Comparison of ENCODE assay signal across 1 cellular context in the genomic region with DNA sequence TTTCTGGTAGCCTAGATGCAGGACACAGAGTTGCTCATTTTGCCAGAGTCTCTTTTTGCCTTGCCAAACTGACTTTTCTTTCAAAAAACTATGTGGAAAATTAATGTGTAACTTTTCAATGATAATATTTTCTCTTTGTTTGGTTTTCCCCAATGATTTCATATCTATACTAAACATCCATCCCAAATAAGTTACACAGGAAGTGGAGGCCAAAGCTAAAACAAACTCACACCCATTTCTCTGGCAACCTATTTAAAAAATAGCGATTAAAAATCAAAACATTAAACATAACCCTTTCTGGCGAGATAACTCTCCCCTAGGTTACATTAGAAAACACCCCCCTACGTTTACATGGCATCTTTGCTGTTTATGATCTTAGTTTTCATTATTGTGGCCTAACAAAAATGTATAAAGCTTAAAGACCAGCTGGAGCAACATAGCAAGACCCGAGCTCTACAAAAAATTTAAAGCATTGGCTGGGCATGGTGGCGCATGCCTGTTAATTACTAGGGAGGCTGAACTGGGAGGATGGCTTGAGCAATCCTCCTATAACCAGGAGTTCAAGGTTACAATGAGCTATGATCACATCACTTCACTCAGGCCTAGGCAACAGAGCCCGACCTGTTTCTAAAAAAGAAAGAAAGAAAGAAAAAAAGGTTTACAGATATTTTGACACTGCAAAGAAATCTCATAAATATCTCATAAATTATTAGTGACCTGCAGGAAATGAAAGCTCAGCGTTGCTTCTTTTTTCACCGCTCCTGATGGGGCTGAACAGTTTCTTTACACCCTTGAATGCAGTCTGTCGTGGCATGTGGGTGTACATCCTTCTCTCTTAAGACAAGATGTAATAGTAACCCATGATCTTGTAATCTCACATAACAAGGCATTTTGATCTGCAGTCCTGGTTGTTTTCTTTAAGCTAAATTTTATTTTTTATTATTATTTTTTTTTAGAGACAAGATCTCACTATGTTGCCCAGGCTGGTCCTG.
A peak's percentile ranks its signal among the peaks of the same experiment; 100 is the strongest.
TF ChIP-seq lines count a peak whose summit lies in the region.

No MANE protein-coding gene starts in this region.

TF ChIP-seq in HepG2, 621 proteins besides CTCF, POLR2A, EP300 and RAD21:
- TF ChIP-seq, protein P1, sequence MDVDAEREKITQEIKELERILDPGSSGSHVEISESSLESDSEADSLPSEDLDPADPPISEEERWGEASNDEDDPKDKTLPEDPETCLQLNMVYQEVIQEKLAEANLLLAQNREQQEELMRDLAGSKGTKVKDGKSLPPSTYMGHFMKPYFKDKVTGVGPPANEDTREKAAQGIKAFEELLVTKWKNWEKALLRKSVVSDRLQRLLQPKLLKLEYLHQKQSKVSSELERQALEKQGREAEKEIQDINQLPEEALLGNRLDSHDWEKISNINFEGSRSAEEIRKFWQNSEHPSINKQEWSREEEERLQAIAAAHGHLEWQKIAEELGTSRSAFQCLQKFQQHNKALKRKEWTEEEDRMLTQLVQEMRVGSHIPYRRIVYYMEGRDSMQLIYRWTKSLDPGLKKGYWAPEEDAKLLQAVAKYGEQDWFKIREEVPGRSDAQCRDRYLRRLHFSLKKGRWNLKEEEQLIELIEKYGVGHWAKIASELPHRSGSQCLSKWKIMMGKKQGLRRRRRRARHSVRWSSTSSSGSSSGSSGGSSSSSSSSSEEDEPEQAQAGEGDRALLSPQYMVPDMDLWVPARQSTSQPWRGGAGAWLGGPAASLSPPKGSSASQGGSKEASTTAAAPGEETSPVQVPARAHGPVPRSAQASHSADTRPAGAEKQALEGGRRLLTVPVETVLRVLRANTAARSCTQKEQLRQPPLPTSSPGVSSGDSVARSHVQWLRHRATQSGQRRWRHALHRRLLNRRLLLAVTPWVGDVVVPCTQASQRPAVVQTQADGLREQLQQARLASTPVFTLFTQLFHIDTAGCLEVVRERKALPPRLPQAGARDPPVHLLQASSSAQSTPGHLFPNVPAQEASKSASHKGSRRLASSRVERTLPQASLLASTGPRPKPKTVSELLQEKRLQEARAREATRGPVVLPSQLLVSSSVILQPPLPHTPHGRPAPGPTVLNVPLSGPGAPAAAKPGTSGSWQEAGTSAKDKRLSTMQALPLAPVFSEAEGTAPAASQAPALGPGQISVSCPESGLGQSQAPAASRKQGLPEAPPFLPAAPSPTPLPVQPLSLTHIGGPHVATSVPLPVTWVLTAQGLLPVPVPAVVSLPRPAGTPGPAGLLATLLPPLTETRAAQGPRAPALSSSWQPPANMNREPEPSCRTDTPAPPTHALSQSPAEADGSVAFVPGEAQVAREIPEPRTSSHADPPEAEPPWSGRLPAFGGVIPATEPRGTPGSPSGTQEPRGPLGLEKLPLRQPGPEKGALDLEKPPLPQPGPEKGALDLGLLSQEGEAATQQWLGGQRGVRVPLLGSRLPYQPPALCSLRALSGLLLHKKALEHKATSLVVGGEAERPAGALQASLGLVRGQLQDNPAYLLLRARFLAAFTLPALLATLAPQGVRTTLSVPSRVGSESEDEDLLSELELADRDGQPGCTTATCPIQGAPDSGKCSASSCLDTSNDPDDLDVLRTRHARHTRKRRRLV (CRISPR knock-in tag; IDR thresholded peaks at IDR 0.05): no peak
- TF ChIP-seq ZBTB7A (CRISPR knock-in tag; IDR thresholded peaks at IDR 0.05) (no peak), ZNF598 (CRISPR knock-in tag; IDR thresholded peaks at IDR 0.05; ENCODE audit: borderline replicate concordance) (no peak), ZNF770 (CRISPR knock-in tag; IDR thresholded peaks at IDR 0.05) (peak; percentile 34; the same call in 1 of the 2 replicates), NFATC3 (CRISPR knock-in tag; IDR thresholded peaks at IDR 0.05) (no peak), TOE1 (CRISPR knock-in tag; IDR thresholded peaks at IDR 0.05) (no peak), ZBTB37 (CRISPR knock-in tag; IDR thresholded peaks at IDR 0.05) (no peak), ZNF292 (CRISPR knock-in tag; IDR thresholded peaks at IDR 0.05; ENCODE audit: borderline replicate concordance, low read depth) (no peak), ZNF343 (CRISPR knock-in tag; IDR thresholded peaks at IDR 0.05) (no peak), TGIF2 (CRISPR knock-in tag; IDR thresholded peaks at IDR 0.05) (no peak), RARG (CRISPR knock-in tag; IDR thresholded peaks at IDR 0.05; ENCODE audit: low read depth) (no peak), ZNF263 (CRISPR knock-in tag; IDR thresholded peaks at IDR 0.05) (peak; percentile 67), CEBPB (IDR thresholded peaks at IDR 0.05; ENCODE audit: borderline replicate concordance, low read depth, low read length) (peak; percentile 51; the same call in 1 of the 2 replicates)
- TF ChIP-seq, protein P2, sequence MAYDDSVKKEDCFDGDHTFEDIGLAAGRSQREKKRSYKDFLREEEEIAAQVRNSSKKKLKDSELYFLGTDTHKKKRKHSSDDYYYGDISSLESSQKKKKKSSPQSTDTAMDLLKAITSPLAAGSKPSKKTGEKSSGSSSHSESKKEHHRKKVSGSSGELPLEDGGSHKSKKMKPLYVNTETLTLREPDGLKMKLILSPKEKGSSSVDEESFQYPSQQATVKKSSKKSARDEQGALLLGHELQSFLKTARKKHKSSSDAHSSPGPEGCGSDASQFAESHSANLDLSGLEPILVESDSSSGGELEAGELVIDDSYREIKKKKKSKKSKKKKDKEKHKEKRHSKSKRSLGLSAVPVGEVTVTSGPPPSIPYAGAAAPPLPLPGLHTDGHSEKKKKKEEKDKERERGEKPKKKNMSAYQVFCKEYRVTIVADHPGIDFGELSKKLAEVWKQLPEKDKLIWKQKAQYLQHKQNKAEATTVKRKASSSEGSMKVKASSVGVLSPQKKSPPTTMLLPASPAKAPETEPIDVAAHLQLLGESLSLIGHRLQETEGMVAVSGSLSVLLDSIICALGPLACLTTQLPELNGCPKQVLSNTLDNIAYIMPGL (CRISPR knock-in tag; IDR thresholded peaks at IDR 0.05; ENCODE audit: borderline replicate concordance in 1 of 2, low read depth in 1 of 2): no peak
- TF ChIP-seq, protein P3, sequence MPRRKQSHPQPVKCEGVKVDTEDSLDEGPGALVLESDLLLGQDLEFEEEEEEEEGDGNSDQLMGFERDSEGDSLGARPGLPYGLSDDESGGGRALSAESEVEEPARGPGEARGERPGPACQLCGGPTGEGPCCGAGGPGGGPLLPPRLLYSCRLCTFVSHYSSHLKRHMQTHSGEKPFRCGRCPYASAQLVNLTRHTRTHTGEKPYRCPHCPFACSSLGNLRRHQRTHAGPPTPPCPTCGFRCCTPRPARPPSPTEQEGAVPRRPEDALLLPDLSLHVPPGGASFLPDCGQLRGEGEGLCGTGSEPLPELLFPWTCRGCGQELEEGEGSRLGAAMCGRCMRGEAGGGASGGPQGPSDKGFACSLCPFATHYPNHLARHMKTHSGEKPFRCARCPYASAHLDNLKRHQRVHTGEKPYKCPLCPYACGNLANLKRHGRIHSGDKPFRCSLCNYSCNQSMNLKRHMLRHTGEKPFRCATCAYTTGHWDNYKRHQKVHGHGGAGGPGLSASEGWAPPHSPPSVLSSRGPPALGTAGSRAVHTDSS (CRISPR knock-in tag; conservative IDR thresholded peaks at IDR 0.05): no peak
- TF ChIP-seq, protein P4, sequence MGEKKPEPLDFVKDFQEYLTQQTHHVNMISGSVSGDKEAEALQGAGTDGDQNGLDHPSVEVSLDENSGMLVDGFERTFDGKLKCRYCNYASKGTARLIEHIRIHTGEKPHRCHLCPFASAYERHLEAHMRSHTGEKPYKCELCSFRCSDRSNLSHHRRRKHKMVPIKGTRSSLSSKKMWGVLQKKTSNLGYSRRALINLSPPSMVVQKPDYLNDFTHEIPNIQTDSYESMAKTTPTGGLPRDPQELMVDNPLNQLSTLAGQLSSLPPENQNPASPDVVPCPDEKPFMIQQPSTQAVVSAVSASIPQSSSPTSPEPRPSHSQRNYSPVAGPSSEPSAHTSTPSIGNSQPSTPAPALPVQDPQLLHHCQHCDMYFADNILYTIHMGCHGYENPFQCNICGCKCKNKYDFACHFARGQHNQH (CRISPR knock-in tag; IDR thresholded peaks at IDR 0.05): no peak
- TF ChIP-seq, protein P5, sequence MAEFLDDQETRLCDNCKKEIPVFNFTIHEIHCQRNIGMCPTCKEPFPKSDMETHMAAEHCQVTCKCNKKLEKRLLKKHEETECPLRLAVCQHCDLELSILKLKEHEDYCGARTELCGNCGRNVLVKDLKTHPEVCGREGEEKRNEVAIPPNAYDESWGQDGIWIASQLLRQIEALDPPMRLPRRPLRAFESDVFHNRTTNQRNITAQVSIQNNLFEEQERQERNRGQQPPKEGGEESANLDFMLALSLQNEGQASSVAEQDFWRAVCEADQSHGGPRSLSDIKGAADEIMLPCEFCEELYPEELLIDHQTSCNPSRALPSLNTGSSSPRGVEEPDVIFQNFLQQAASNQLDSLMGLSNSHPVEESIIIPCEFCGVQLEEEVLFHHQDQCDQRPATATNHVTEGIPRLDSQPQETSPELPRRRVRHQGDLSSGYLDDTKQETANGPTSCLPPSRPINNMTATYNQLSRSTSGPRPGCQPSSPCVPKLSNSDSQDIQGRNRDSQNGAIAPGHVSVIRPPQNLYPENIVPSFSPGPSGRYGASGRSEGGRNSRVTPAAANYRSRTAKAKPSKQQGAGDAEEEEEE (CRISPR knock-in tag; IDR thresholded peaks at IDR 0.05; ENCODE audit: borderline replicate concordance): no peak
